8 cellular contexts compared by ENCODE assay signal in genomic region chr17:57671546-57672204, GRCh38.
DNase-seq lines count a peak whose midpoint lies in the region; ATAC-seq and TF ChIP-seq lines count a peak whose summit lies in the region.

No MANE protein-coding gene starts in this region.

- peak; percentile 54 for ATAC-seq in HG02981 (IDR thresholded peaks at IDR 0.05; ENCODE audit: unreplicated experiment)
- ATAC-seq in GM18505 (IDR thresholded peaks at IDR 0.05; ENCODE audit: unreplicated experiment) = no peak

- no peaks in the 10 kb centered on the region for H3K27me3 Mint-ChIP-seq in activated CD4-positive, alpha-beta T cell treated with anti-CD3 and anti-CD28 coated beads, Interleukin-2, amount 10 ng/mL, durations not matched to agents 7 days and 5 days

- TF ChIP-seq RAD21 in liver (IDR thresholded peaks at IDR 0.05) = peak; percentile 93 to 96

- peaks cover 27% of the 10 kb centered on the region for H3K4me1 Mint-ChIP-seq in activated CD4-positive, alpha-beta T cell treated with anti-CD3 and anti-CD28 coated beads, Interleukin-2, amount 10 ng/mL, durations not matched to agents 7 days and 5 days

- no peak overlapping the region for H3K4me3 Mint-ChIP-seq in activated CD4-positive, alpha-beta T cell treated with anti-CD3 and anti-CD28 coated beads, Interleukin-2, amount 10 ng/mL, durations not matched to agents 7 days and 5 days

- H3K4me3 ChIP-seq in coronary artery = no peak overlapping the region
- no peak overlapping the region for H3K4me3 ChIP-seq in liver (ENCODE audit: low read depth in 1 of 3, low read length in 3 of 3)

- no peak overlapping the region for H3K27ac ChIP-seq in coronary artery
- no peak overlapping the region for H3K27ac ChIP-seq in liver (ENCODE audit: low read depth in 1 of 2, low read length in 2 of 2)

- H3K9me3 Mint-ChIP-seq in activated CD4-positive, alpha-beta T cell treated with anti-CD3 and anti-CD28 coated beads, Interleukin-2, amount 10 ng/mL, durations not matched to agents 7 days and 5 days = no peaks in the 10 kb centered on the region

- POLR2A ChIA-PET in activated CD4-positive, alpha-beta T cell treated with anti-CD3 and anti-CD28 coated beads, Interleukin-2, amount 10 ng/mL, durations not matched to agents 7 days and 5 days (lab: Charles Lee) = no interaction called here

- in situ Hi-C loops in G401 (cut with HindIII; ENCODE audit: low sequenced_read_pairs) = no loop called here

- CTCF ChIA-PET in activated CD4-positive, alpha-beta T cell treated with anti-CD3 and anti-CD28 coated beads, Interleukin-2, amount 10 ng/mL, durations not matched to agents 7 days and 5 days (lab: Charles Lee) = interaction anchor here (0.6 to 2.8 kb wide), 35 partner anchors 9 to 892 kb away, joined by 3 to 22 read pairs (median 4); no protein-coding TSS in a partner anchor

- TF ChIP-seq POLR2A in GM18505 (IDR thresholded peaks at IDR 0.05; ENCODE audit: borderline replicate concordance, extremely low read depth, insufficient read depth, insufficient read length) = no peak

- H3K9ac ChIP-seq in liver (ENCODE audit: low read depth in 1 of 2, low read length in 2 of 2) = no peak overlapping the region

- peak overlapping the region; percentile 82 for H3K27ac Mint-ChIP-seq in activated CD4-positive, alpha-beta T cell treated with anti-CD3 and anti-CD28 coated beads, Interleukin-2, amount 10 ng/mL, durations not matched to agents 7 days and 5 days

- 33% methylated on average over 16 of the region's 16 CpGs for WGBS in liver

- no peaks in the 10 kb centered on the region for H3K9me3 ChIP-seq in liver (ENCODE audit: control insufficient read depth in 4 of 4, low read length in 3 of 4)

- TF ChIP-seq CTCF in coronary artery (IDR thresholded peaks at IDR 0.05) (peak; percentile 83), liver (IDR thresholded peaks at IDR 0.05; ENCODE audit: low read depth, low read length, missing input control) (peak; percentile 84)

- peaks cover 3% of the 10 kb centered on the region for H3K36me3 Mint-ChIP-seq in activated CD4-positive, alpha-beta T cell treated with anti-CD3 and anti-CD28 coated beads, Interleukin-2, amount 10 ng/mL, durations not matched to agents 7 days and 5 days (ENCODE audit: low read depth)

- H3K4me1 ChIP-seq in liver (ENCODE audit: control insufficient read depth in 4 of 4, insufficient read depth in 4 of 4, low read length in 3 of 4) = no peaks in the 10 kb centered on the region

- peaks cover 0 to 2% (median 0%) of the 10 kb centered on the region in 4 donors for H3K36me3 ChIP-seq in liver (ENCODE audit: control insufficient read depth in 4 of 4, insufficient read depth in 3 of 4, low read depth in 1 of 4, low read length in 3 of 4)

- H3K27me3 ChIP-seq in liver (ENCODE audit: control insufficient read depth in 4 of 4, insufficient read depth in 4 of 4, low read length in 3 of 4) = no peaks in the 10 kb centered on the region

- DNase-seq in G401 (ENCODE audit: low spot score) = peak; percentile 88
- peak; percentile 72 to 92 for DNase-seq in NCI-H524 (lab: John Stamatoyannopoulos, UW)
- peak; percentile 73 for DNase-seq in activated CD4-positive, alpha-beta T cell treated with anti-CD3 and anti-CD28 coated beads, Interleukin-2, amount 10 ng/mL, durations not matched to agents 7 days and 5 days
- peak; percentile 81 for DNase-seq in coronary artery (ENCODE audit: low spot score)
- DNase-seq in stimulated activated CD4-positive, alpha-beta T cell treated with anti-CD3 and anti-CD28 coated beads, TNF-alpha, amount 100 ng/mL, for 4 hours (ENCODE audit: low read depth in 3 of 3) = peak; percentile 31 to 52 (median 37)

TF ChIP-seq in liver, 16 proteins besides CTCF, POLR2A, EP300 and RAD21:
- TF ChIP-seq RXRA (IDR thresholded peaks at IDR 0.05) = peak in 1 of 2 donors; percentile 45
- peak; percentile 38 for TF ChIP-seq NR2F2 (IDR thresholded peaks at IDR 0.05)
- no peak for TF ChIP-seq TAF1 (conservative IDR thresholded peaks at IDR 0.05)

Comparison
In these comparisons a context has a peak if more than half of its experiments do, and no peak if none do; other contexts are left out.
1. DNase-seq: peak in every context shown above with its lines; median percentile 88 in G401; 82 in NCI-H524; 81 in coronary artery; 73 in activated CD4-positive, alpha-beta T cell treated with anti-CD3 and anti-CD28 coated beads, Interleukin-2, amount 10 ng/mL, durations not matched to agents 7 days and 5 days; 37 in stimulated activated CD4-positive, alpha-beta T cell treated with anti-CD3 and anti-CD28 coated beads, TNF-alpha, amount 100 ng/mL, for 4 hours.